17 cellular contexts compared by ENCODE assay signal in genomic region chr1:217721692-217722091, GRCh38.
DNase-seq lines count a peak whose midpoint lies in the region; ATAC-seq, FAIRE-seq and TF ChIP-seq lines count a peak whose summit lies in the region.
"Had no signal": no experiment of that assay in that cellular context is flagged by ENCODE, and none has a peak within 500 bp of the region (broad histone marks: within the 10 kb centered on the region; RNA-seq: fewer than 3 reads in every experiment).

No MANE protein-coding gene starts in this region.

- H3K4me1 Mint-ChIP-seq in activated T-cell treated with anti-CD3 and anti-CD28 coated beads, Interleukin-2, amount 50 U/mL, for 72 hours (ENCODE audit: low read depth) = no peaks in the 10 kb centered on the region
- H3K4me1 Mint-ChIP-seq: CD4-positive, alpha-beta memory T cell had no signal

- no peak overlapping the region for H3K27ac ChIP-seq in SK-N-SH (ENCODE audit: low read depth in 2 of 2, low read length in 1 of 2)
- H3K27ac ChIP-seq in left lung = no peak overlapping the region
- H3K27ac ChIP-seq: BLaER1, Peyer's patch had no signal

- H3K9me3 ChIP-seq in SK-N-SH (no peaks in the 10 kb centered on the region), left lung (no peaks in the 10 kb centered on the region)
- H3K9me3 ChIP-seq: BLaER1, Peyer's patch had no signal

- H3K9me3 Mint-ChIP-seq in activated T-cell treated with anti-CD3 and anti-CD28 coated beads, Interleukin-2, amount 50 U/mL, for 72 hours = peaks cover 0 to 3% of the 10 kb centered on the region in 2 donors

- H3K27me3 Mint-ChIP-seq in activated T-cell treated with anti-CD3 and anti-CD28 coated beads, Interleukin-2, amount 50 U/mL, for 72 hours (ENCODE audit: low read depth) = no peaks in the 10 kb centered on the region
- H3K27me3 Mint-ChIP-seq: CD4-positive, alpha-beta memory T cell had no signal

- intact Hi-C loops in left lung (cut with DNase I) = no loop called here

- no peak overlapping the region for H3K9ac ChIP-seq in SK-N-SH
- H3K9ac ChIP-seq: BLaER1 had no signal

- H3K36me3 Mint-ChIP-seq in activated T-cell treated with anti-CD3 and anti-CD28 coated beads, Interleukin-2, amount 50 U/mL, for 72 hours (ENCODE audit: insufficient read depth in 2 of 2) = no peaks in the 10 kb centered on the region
- H3K36me3 Mint-ChIP-seq: CD4-positive, alpha-beta memory T cell had no signal

- no peak for TF ChIP-seq RAD21 in SK-N-SH (IDR thresholded peaks at IDR 0.05; ENCODE audit: low read length)

- H3K36me3 ChIP-seq in SK-N-SH (replicated peaks in 1 of 2; ENCODE audit: control insufficient read depth in 1 of 2, insufficient read depth in 2 of 2, low read length in 1 of 2) = no peaks in the 10 kb centered on the region
- no peaks in the 10 kb centered on the region for H3K36me3 ChIP-seq in bronchial epithelial cell (ENCODE audit: control insufficient read depth, insufficient read depth, low read length)
- no peaks in the 10 kb centered on the region for H3K36me3 ChIP-seq in left lung
- H3K36me3 ChIP-seq: BLaER1, Peyer's patch had no signal

- TF ChIP-seq CTCF in SK-N-SH (IDR thresholded peaks at IDR 0.05) = no peak
- TF ChIP-seq CTCF in bronchial epithelial cell (IDR thresholded peaks at IDR 0.05; ENCODE audit: insufficient read depth, low read length, severe bottlenecking) = no peak
- TF ChIP-seq CTCF in left lung (IDR thresholded peaks at IDR 0.05) = no peak

- 10% methylated on average over 1 of the region's 1 CpG for WGBS in SK-N-SH (ENCODE audit: low lambda C conversion rate)

- H4K20me1 ChIP-seq in SK-N-SH (ENCODE audit: insufficient read depth) = no peaks in the 10 kb centered on the region
- H4K20me1 ChIP-seq: BLaER1 had no signal

- H3K4me3 ChIP-seq in SK-N-SH (ENCODE audit: low read depth in 2 of 2, low read length in 1 of 2) (no peak overlapping the region), bronchial epithelial cell (ENCODE audit: low read depth, low read length) (no peak overlapping the region), left lung (no peak overlapping the region)
- H3K4me3 ChIP-seq: BLaER1, Peyer's patch had no signal

- no peak overlapping the region for H2AFZ ChIP-seq in SK-N-SH (ENCODE audit: low read depth)

- CTCF ChIA-PET in SK-N-SH (lab: Yijun Ruan, JAX) = no interaction called here

- no peaks in the 10 kb centered on the region for H3K27me3 ChIP-seq in SK-N-SH (ENCODE audit: insufficient read depth)
- no peaks in the 10 kb centered on the region for H3K27me3 ChIP-seq in bronchial epithelial cell (ENCODE audit: control insufficient read depth, insufficient read depth, low read length)
- no peaks in the 10 kb centered on the region for H3K27me3 ChIP-seq in left lung
- H3K27me3 ChIP-seq: BLaER1, Peyer's patch had no signal

- H3K79me2 ChIP-seq in SK-N-SH (ENCODE audit: insufficient read depth) = no peaks in the 10 kb centered on the region

- no peak for DNase-seq in SK-N-SH
- DNase-seq in bronchial epithelial cell (ENCODE audit: low read depth) = peak; percentile 4
- DNase-seq in left lung = no peak
- peak; percentile 10 for DNase-seq in urothelium cell line (ENCODE audit: low spot score)
- DNase-seq in activated T-cell treated with anti-CD3 and anti-CD28 coated beads, Interleukin-2, amount 50 U/mL, for 72 hours = no peak
- DNase-seq in NCI-H345 (lab: John Stamatoyannopoulos, UW) = no peak
- DNase-seq: 8988T; CD4-positive, alpha-beta memory T cell; KG1; MV-4-11; NCI-H1694 treated with DMSO at 0.1 percent for 48 hours; NCI-H82; Peyer's patch had no signal

- H3F3A ChIP-seq in SK-N-SH (replicated peaks; ENCODE audit: insufficient read depth) = no peaks in the 10 kb centered on the region

- H3K27ac Mint-ChIP-seq in activated T-cell treated with anti-CD3 and anti-CD28 coated beads, Interleukin-2, amount 50 U/mL, for 72 hours = no peak overlapping the region
- H3K27ac Mint-ChIP-seq: CD4-positive, alpha-beta memory T cell had no signal

- ATAC-seq in SK-N-SH treated with all-trans-retinoic acid at 6 μM for 48 hours (peak; percentile 55), left lung (peak; percentile 54), GM21515 (IDR thresholded peaks at IDR 0.05; ENCODE audit: unreplicated experiment) (no peak)
- no peak for ATAC-seq in activated T-cell treated with anti-CD3 and anti-CD28 coated beads, Interleukin-2, amount 50 U/mL, for 72 hours (replicated peaks in 1 of 2)

- H3K9me2 ChIP-seq in SK-N-SH = no peaks in the 10 kb centered on the region

- FAIRE-seq in bronchial epithelial cell (lab: Jason Lieb, UNC) = no peak
- no peak for FAIRE-seq in urothelium cell line (lab: Jason Lieb, UNC)
- FAIRE-seq: H54 had no signal

- H3K4me2 ChIP-seq in SK-N-SH = no peak overlapping the region
- H3K4me2 ChIP-seq: BLaER1 had no signal

- no peak overlapping the region for H3K4me3 Mint-ChIP-seq in activated T-cell treated with anti-CD3 and anti-CD28 coated beads, Interleukin-2, amount 50 U/mL, for 72 hours
- H3K4me3 Mint-ChIP-seq: CD4-positive, alpha-beta memory T cell had no signal

- no peak for TF ChIP-seq EP300 in SK-N-SH (IDR thresholded peaks at IDR 0.05; ENCODE audit: borderline replicate concordance in 1 of 2, low read depth in 1 of 2, low read length in 1 of 2)

- H3K4me1 ChIP-seq in SK-N-SH (ENCODE audit: control insufficient read depth in 1 of 2, insufficient read depth in 2 of 2, low read depth in 1 of 2, low read length in 1 of 2) (peaks cover 0 to 3% of the 10 kb centered on the region in 2 experiments; a peak in 1 of 4 replicates), left lung (no peaks in the 10 kb centered on the region)
- H3K4me1 ChIP-seq: BLaER1, Peyer's patch had no signal

- POLR2A ChIA-PET in SK-N-SH (lab: Yijun Ruan, JAX) = no interaction called here

TF ChIP-seq in SK-N-SH treated with all-trans-retinoic acid at 6 μM for 48 hours, 23 proteins besides CTCF, POLR2A, EP300 and RAD21 (continues in another document):
- TF ChIP-seq GLIS3 (CRISPR knock-in tag; IDR thresholded peaks at IDR 0.05) (no peak), CREB5 (CRISPR knock-in tag; IDR thresholded peaks at IDR 0.05; ENCODE audit: low read depth) (no peak), ZFP3 (CRISPR knock-in tag; IDR thresholded peaks at IDR 0.05) (no peak), ESRRG (CRISPR knock-in tag; IDR thresholded peaks at IDR 0.05) (no peak), PATZ1 (CRISPR knock-in tag; IDR thresholded peaks at IDR 0.05; ENCODE audit: borderline replicate concordance) (no peak), ZFP30 (CRISPR knock-in tag; IDR thresholded peaks at IDR 0.05) (no peak)

TF ChIP-seq in SK-N-SH, 30 proteins besides CTCF, POLR2A, EP300 and RAD21:
- TF ChIP-seq ZBTB33 (IDR thresholded peaks at IDR 0.05; ENCODE audit: borderline replicate concordance, low read depth) (no peak), PBX3 (IDR thresholded peaks at IDR 0.05) (no peak), USF1 (IDR thresholded peaks at IDR 0.05; ENCODE audit: borderline replicate concordance, low read depth) (no peak), RCOR1 (IDR thresholded peaks at IDR 0.05; ENCODE audit: low read length) (no peak)
TF ChIP-seq in SK-N-SH: peak in this region for 0.

Comparison
In these comparisons a context has a peak if more than half of its experiments do, and no peak if none do; other contexts are left out.
1. ATAC-seq: peak in SK-N-SH treated with all-trans-retinoic acid at 6 μM for 48 hours (single experiment) and left lung (single experiment); none in activated T-cell treated with anti-CD3 and anti-CD28 coated beads, Interleukin-2, amount 50 U/mL, for 72 hours (0 of 2) and GM21515 (single experiment).
2. DNase-seq: peak in bronchial epithelial cell (single experiment) and urothelium cell line (single experiment); none in SK-N-SH (single experiment), left lung (0 of 2), activated T-cell treated with anti-CD3 and anti-CD28 coated beads, Interleukin-2, amount 50 U/mL, for 72 hours (0 of 2) and NCI-H345 (single experiment).